In the genomic region with DNA sequence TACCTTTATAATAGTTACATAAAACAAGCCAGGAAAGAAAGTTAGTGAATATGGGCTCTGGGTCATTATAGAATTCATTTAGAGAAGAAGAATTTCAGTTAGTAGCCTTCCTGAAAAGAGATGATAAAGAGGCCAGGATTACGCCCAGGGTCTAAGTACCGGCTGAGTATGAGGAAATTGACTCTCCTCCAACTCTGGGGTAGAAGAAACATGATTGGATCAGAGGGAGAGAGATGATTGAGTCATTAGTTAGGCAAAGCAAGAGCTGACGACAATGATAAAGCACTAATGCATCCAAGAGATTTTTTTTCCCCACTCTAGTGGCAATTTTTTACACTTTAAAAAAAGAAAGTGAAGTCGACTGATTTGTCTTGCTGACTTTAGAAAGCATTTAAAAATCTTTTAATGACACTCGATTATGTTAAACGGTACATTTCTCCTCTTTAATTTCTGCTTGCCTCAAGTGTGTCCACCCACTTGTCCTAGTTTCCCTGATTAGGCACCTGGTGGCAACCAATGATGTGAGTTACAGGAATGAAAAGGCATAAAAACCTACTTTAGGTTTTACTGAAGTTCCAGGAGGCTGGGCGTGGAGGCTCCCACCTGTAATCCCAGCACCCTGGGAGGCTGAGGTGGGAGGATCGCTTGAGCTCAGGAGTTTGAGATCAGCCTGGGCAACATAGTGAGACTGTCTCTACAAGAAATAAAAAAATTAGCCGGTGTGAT, we compare ENCODE assay signal across 1 cellular context.
TF ChIP-seq lines count a peak whose summit lies in the region.

No MANE protein-coding gene starts in this region.

TF ChIP-seq in SK-N-SH treated with all-trans-retinoic acid at 6 μM for 48 hours, 23 proteins besides CTCF, POLR2A, EP300 and RAD21 (continued from another document):
- TF ChIP-seq, protein P1, sequence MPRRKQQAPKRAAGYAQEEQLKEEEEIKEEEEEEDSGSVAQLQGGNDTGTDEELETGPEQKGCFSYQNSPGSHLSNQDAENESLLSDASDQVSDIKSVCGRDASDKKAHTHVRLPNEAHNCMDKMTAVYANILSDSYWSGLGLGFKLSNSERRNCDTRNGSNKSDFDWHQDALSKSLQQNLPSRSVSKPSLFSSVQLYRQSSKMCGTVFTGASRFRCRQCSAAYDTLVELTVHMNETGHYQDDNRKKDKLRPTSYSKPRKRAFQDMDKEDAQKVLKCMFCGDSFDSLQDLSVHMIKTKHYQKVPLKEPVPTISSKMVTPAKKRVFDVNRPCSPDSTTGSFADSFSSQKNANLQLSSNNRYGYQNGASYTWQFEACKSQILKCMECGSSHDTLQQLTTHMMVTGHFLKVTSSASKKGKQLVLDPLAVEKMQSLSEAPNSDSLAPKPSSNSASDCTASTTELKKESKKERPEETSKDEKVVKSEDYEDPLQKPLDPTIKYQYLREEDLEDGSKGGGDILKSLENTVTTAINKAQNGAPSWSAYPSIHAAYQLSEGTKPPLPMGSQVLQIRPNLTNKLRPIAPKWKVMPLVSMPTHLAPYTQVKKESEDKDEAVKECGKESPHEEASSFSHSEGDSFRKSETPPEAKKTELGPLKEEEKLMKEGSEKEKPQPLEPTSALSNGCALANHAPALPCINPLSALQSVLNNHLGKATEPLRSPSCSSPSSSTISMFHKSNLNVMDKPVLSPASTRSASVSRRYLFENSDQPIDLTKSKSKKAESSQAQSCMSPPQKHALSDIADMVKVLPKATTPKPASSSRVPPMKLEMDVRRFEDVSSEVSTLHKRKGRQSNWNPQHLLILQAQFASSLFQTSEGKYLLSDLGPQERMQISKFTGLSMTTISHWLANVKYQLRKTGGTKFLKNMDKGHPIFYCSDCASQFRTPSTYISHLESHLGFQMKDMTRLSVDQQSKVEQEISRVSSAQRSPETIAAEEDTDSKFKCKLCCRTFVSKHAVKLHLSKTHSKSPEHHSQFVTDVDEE (CRISPR knock-in tag; IDR thresholded peaks at IDR 0.05), result no peak
